ENCODE assay signal across 12 cellular contexts in the genomic region with DNA sequence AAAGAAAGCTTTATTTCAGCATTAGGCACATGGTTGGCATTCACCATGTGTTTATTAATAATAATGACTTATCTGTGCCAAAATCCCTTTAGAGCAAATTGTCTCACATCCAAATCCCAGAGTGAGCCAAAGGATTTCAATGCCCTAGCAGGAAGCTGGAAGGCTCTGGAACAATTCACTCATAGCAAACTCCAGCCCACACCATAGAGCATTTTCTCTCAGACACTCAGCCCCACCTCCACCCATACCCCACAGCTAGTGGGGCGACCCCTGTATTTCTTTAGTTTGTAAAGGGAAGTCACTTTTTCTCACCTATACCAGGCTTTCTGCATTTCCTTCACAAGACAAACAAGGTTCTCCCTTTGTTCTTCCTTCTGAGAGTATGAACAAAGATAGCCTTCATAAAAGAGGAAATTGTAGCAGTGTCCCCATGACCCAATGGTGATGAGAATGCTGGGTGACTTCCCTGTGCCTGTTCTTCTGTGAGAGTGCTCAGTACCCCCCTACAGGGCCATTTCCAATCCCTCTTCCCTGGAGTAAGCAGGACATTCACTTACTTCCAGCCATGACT.
DNase-seq lines count a peak whose midpoint lies in the region; ATAC-seq and TF ChIP-seq lines count a peak whose summit lies in the region.
"Had no signal": no experiment of that assay in that cellular context is flagged by ENCODE, and none has a peak within 500 bp of the region (broad histone marks: within the 10 kb centered on the region; RNA-seq: fewer than 3 reads in every experiment).

No MANE protein-coding gene starts in this region.

- intact Hi-C loops in left cardiac atrium (cut with DNase I) (no loop called here), prostate gland (cut with DNase I) (no loop called here)

- TF ChIP-seq POLR2A in prostate gland (IDR thresholded peaks at IDR 0.05), result no peak

- H3K36me3 ChIP-seq in prostate gland, result no peaks in the 10 kb centered on the region

- H3K9me3 ChIP-seq in prostate gland, result no peaks in the 10 kb centered on the region

- TF ChIP-seq CTCF in AG10803 (conservative IDR thresholded peaks at IDR 0.05; ENCODE audit: low read length) (no peak), prostate gland (IDR thresholded peaks at IDR 0.05) (no peak)

- DNase-seq in AG10803 (ENCODE audit: low read depth) (peak; percentile 17), amygdala (lab: John Stamatoyannopoulos, UW) (peak in 29 of 56 donors; percentile 8 to 66 (median 30)), left cardiac atrium (no peak), prostate gland (ENCODE audit: low spot score) (no peak), NCI-H1436 (lab: John Stamatoyannopoulos, UW) (no peak)
- no peak for DNase-seq in activated T-cell treated with anti-CD3 and anti-CD28 coated beads, Interleukin-2, amount 50 U/mL, for 1 hour
- DNase-seq: activated T-cell treated with anti-CD3 and anti-CD28 coated beads, Interleukin-2, amount 50 U/mL, for 24 hours; H9; NCI-H1092 treated with DMSO at 0.1 percent for 48 hours; NCI-H748 treated with DMSO at 0.1 percent for 48 hours had no signal

- H3K27ac ChIP-seq in prostate gland, result peak overlapping the region; percentile 1 to 37

- ATAC-seq in left cardiac atrium (peak; percentile 56 to 85), HG03457 (IDR thresholded peaks at IDR 0.05; ENCODE audit: unreplicated experiment) (no peak), HG02642 (IDR thresholded peaks at IDR 0.05; ENCODE audit: poor library complexity, unreplicated experiment) (no peak)

- H3K4me1 ChIP-seq in prostate gland (replicated peaks), result no peaks in the 10 kb centered on the region

- no peak overlapping the region for H3K4me3 ChIP-seq in AG10803 (ENCODE audit: low read length)
- no peak overlapping the region for H3K4me3 ChIP-seq in prostate gland

- H3K27me3 ChIP-seq in prostate gland (replicated peaks; ENCODE audit: insufficient read depth), result no peaks in the 10 kb centered on the region

- WGBS in prostate gland, result 32% methylated on average over 1 of the region's 1 CpG

Comparison
In these comparisons a context has a peak if more than half of its experiments do, and no peak if none do; other contexts are left out.
1. DNase-seq: peak in AG10803 (single experiment) and amygdala (29 of 56); none in left cardiac atrium (single experiment), prostate gland (single experiment), activated T-cell treated with anti-CD3 and anti-CD28 coated beads, Interleukin-2, amount 50 U/mL, for 1 hour (single experiment) and NCI-H1436 (single experiment).
2. ATAC-seq: peak in left cardiac atrium (2 of 2); none in HG03457 (single experiment) and HG02642 (single experiment).